ENCODE assay signal across 24 cellular contexts in the genomic region with DNA sequence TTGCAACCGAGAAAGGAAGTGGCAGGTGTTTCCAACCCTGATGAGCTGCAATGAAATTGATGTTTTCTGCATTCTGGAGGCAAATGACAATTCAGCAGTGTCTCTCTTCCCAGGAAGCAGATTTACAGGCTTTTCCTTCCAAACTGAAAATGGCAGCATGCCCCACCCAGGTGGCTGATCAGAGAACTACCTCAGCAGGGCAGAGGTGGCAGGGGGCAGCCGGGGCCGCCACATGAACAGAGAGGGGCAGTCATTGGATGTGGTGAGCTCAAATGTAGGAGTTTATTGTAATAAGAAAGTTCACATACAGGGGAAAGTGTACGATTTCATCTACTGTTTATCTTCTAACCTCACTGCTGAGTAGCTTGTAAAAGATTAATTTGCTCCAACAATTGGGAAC. TPM values are rescaled to one million over a fixed set of nuclear protein-coding genes. Genes with fewer than 3 reads are reported as not detected.
A peak's percentile ranks its signal among the peaks of the same experiment; 100 is the strongest.
DNase-seq lines count a peak whose midpoint lies in the region; ATAC-seq and TF ChIP-seq lines count a peak whose summit lies in the region.
"Had no signal": no experiment of that assay in that cellular context is flagged by ENCODE, and none has a peak within 500 bp of the region (broad histone marks: within the 10 kb centered on the region; RNA-seq: fewer than 3 reads in every experiment).

No MANE protein-coding gene starts in this region.

- CTCF ChIA-PET in CD8-positive, alpha-beta memory T cell (lab: Charles Lee) = interaction anchor here (1.2 kb wide), 1 partner anchor 23 kb away, joined by 3 read pairs; no protein-coding TSS in a partner anchor

- ATAC-seq in GM19035 (IDR thresholded peaks at IDR 0.05; ENCODE audit: unreplicated experiment) (no peak), GM19395 (IDR thresholded peaks at IDR 0.05; ENCODE audit: unreplicated experiment) (no peak)
- ATAC-seq: gastrocnemius medialis; Panc1; stimulated activated naive CD8-positive, alpha-beta T cell treated with anti-CD3 and anti-CD28 coated beads, Interleukin-15, Interleukin-2, amounts not matched to agents 100 U/mL and 50 U/mL, for 24 hours had no signal

- POLR2A ChIA-PET in CD8-positive, alpha-beta memory T cell (lab: Charles Lee) = no interaction called here

- TF ChIP-seq CTCF in brain (conservative IDR thresholded peaks at IDR 0.05) = no peak
- TF ChIP-seq CTCF in nephron (IDR thresholded peaks at IDR 0.05; ENCODE audit: unreplicated experiment in 3 of 3) = no peak
- TF ChIP-seq CTCF in breast epithelium (IDR thresholded peaks at IDR 0.05) = no peak

- H3K4me1 Mint-ChIP-seq in CD8-positive, alpha-beta memory T cell = peaks cover 69 to 82% (median 78%) of the 10 kb centered on the region in 3 donors
- H3K4me1 Mint-ChIP-seq in brain (peaks cover 43% of the 10 kb centered on the region), nephron (peaks cover 44% of the 10 kb centered on the region)
- H3K4me1 Mint-ChIP-seq: naive B cell had no signal

- no peak overlapping the region for H3K27ac ChIP-seq in CD8-positive, alpha-beta memory T cell (ENCODE audit: low read depth, low read length)
- H3K27ac ChIP-seq in breast epithelium = no peak overlapping the region
- H3K27ac ChIP-seq: gastrocnemius medialis, SJSA1, tibial nerve, WERI-Rb-1 had no signal

- H3K36me3 Mint-ChIP-seq in CD8-positive, alpha-beta memory T cell = peaks cover 2 to 6% (median 4%) of the 10 kb centered on the region in 3 donors
- H3K36me3 Mint-ChIP-seq in brain = no peaks in the 10 kb centered on the region
- H3K36me3 Mint-ChIP-seq in nephron (ENCODE audit: low read depth) = no peaks in the 10 kb centered on the region
- H3K36me3 Mint-ChIP-seq: naive B cell had no signal

- H3K27me3 ChIP-seq in CD8-positive, alpha-beta memory T cell (ENCODE audit: insufficient read depth, low read length, poor library complexity, severe bottlenecking) = no peaks in the 10 kb centered on the region
- H3K27me3 ChIP-seq in breast epithelium = no peaks in the 10 kb centered on the region
- H3K27me3 ChIP-seq: gastrocnemius medialis, SJSA1, tibial nerve had no signal

- no peaks in the 10 kb centered on the region for H3K9me3 ChIP-seq in CD8-positive, alpha-beta memory T cell (ENCODE audit: low read length)
- no peaks in the 10 kb centered on the region for H3K9me3 ChIP-seq in breast epithelium
- H3K9me3 ChIP-seq: gastrocnemius medialis, SJSA1, tibial nerve had no signal

- TF ChIP-seq POLR2A in breast epithelium (IDR thresholded peaks at IDR 0.05) = no peak

- intact Hi-C loops in breast epithelium (cut with DNase I; ENCODE audit: low total_unique reads) = loop anchor here (5.0 kb wide), 1 partner anchor 674 kb away; no protein-coding TSS in a partner anchor

- H3K9me3 Mint-ChIP-seq in CD8-positive, alpha-beta memory T cell = peaks cover 3 to 7% (median 5%) of the 10 kb centered on the region in 5 donors
- H3K9me3 Mint-ChIP-seq in brain (peaks cover 0 to 6% (median 0%) of the 10 kb centered on the region in 5 experiments), nephron (no peaks in the 10 kb centered on the region)

- no peak for DNase-seq in CD8-positive, alpha-beta memory T cell
- DNase-seq in NCI-H1694 (lab: John Stamatoyannopoulos, UW) (peak; percentile 54), breast epithelium (ENCODE audit: low spot score in 2 of 2) (no peak), NCI-H82 treated with DMSO at 0.1 percent for 48 hours (lab: John Stamatoyannopoulos, UW; ENCODE audit: unreplicated experiment) (no peak)
- DNase-seq: activated CD4-positive, alpha-beta T cell treated with anti-CD3 and anti-CD28 coated beads, Interleukin-2, amount 50 U/mL, for 4 hours; activated CD8-positive, alpha-beta memory T cell treated with anti-CD3 and anti-CD28 coated beads, Interleukin-2, amount 50 U/mL, for 48 hours; activated effector memory CD4-positive, alpha-beta T cell treated with anti-CD3 and anti-CD28 coated beads, Interleukin-2, amount 50 U/mL, for 16 hours; caudate nucleus; DMS79 treated with DMSO at 0.1 percent for 48 hours; gastrocnemius medialis; H7; mammary epithelial cell; naive B cell; NCI-H1048; stimulated activated naive CD8-positive, alpha-beta T cell treated with anti-CD3 and anti-CD28 coated beads, Interleukin-15, Interleukin-2, amounts not matched to agents 100 U/mL and 50 U/mL, for 24 hours; T-helper 2 cell; WERI-Rb-1 had no signal

- peak overlapping the region in 3 of 7 donors; percentile 16 to 61 (median 53) for H3K4me3 Mint-ChIP-seq in CD8-positive, alpha-beta memory T cell
- H3K4me3 Mint-ChIP-seq in brain (peak overlapping the region in 1 of 5 experiments; percentile 45), nephron (no peak overlapping the region)
- H3K4me3 Mint-ChIP-seq: naive B cell had no signal

- H3K27me3 Mint-ChIP-seq in CD8-positive, alpha-beta memory T cell = no peaks in the 10 kb centered on the region
- peaks cover 16% of the 10 kb centered on the region for H3K27me3 Mint-ChIP-seq in brain
- H3K27me3 Mint-ChIP-seq in nephron (ENCODE audit: low read depth) = peaks cover 3% of the 10 kb centered on the region

- no peak overlapping the region for H3K4me3 ChIP-seq in CD8-positive, alpha-beta memory T cell (ENCODE audit: low read length)
- H3K4me3 ChIP-seq in breast epithelium = no peak overlapping the region
- H3K4me3 ChIP-seq: gastrocnemius medialis, SJSA1, tibial nerve had no signal

- H3K27ac Mint-ChIP-seq in CD8-positive, alpha-beta memory T cell = peak overlapping the region; percentile 29 to 96 (median 88)
- H3K27ac Mint-ChIP-seq in brain (peak overlapping the region in 3 of 5 experiments; percentile 30 to 75 (median 52)), nephron (peak overlapping the region in 2 of 3 experiments; percentile 42 to 66)
- H3K27ac Mint-ChIP-seq: naive B cell had no signal

- peaks cover 55% of the 10 kb centered on the region for H3K4me1 ChIP-seq in CD8-positive, alpha-beta memory T cell (ENCODE audit: insufficient read depth, low read length)
- no peaks in the 10 kb centered on the region for H3K4me1 ChIP-seq in breast epithelium
- H3K4me1 ChIP-seq: tibial nerve had no signal

- no peaks in the 10 kb centered on the region for H3K36me3 ChIP-seq in CD8-positive, alpha-beta memory T cell (ENCODE audit: insufficient read depth, low read length)
- H3K36me3 ChIP-seq in breast epithelium = no peaks in the 10 kb centered on the region
- H3K36me3 ChIP-seq: gastrocnemius medialis, SJSA1, tibial nerve, WERI-Rb-1 had no signal

RNA-seq across cellular contexts. Expression of a gene that starts 15.7 kb away (rescaled TPM):
- total RNA-seq in CD8-positive, alpha-beta memory T cell = under 1 TPM; 0.07 to 0.18 TPM
- polyA plus RNA-seq in CD8-positive, alpha-beta memory T cell = 0.59 TPM
- 20.0 TPM for polyA plus RNA-seq in brain (ENCODE audit: insufficient read depth, low read depth, low replicate concordance)
- total RNA-seq in breast epithelium = 100 to 1,000 TPM in 1 of 3 donors, 10 to 100 TPM in 2; 50.5 to 109 (median 60.4) TPM

Comparison
In these comparisons a context has a peak if more than half of its experiments do, and no peak if none do; other contexts are left out.
1. RNA of a gene that starts 15.7 kb away (total RNA-seq): 50.5 to 109 TPM in breast epithelium; 0.07 to 0.18 TPM in CD8-positive, alpha-beta memory T cell; every median in the first group is over 10 times any median in the second.
2. Peak in every context shown above with its lines, with median percentiles within 50 percentile points of each other: H3K27ac Mint-ChIP-seq.